Comparison of ENCODE assay signal across 33 cellular contexts in genomic region chr2:54109848-54110247, GRCh38.
"Had no signal": no experiment of that assay in that cellular context is flagged by ENCODE, and none has a peak within 500 bp of the region (broad histone marks: within the 10 kb centered on the region; RNA-seq: fewer than 3 reads in every experiment).

No MANE protein-coding gene starts in this region.

- H3K27ac ChIP-seq: adrenal gland, ascending aorta, body of pancreas, brain microvascular endothelial cell, breast epithelium, cardiac muscle cell had no signal

- DNase-seq: activated effector memory CD4-positive, alpha-beta T cell treated with anti-CD3 and anti-CD28 coated beads, Interleukin-2, amount 50 U/mL, for 16 hours; activated effector memory CD4-positive, alpha-beta T cell treated with Interleukin-2 at 50 U/mL for 16 hours; activated gamma-delta T cell; activated gamma-delta T cell treated with Interleukin-2 at 50 U/mL for 16 hours; activated naive CD4-positive, alpha-beta T cell; activated naive CD4-positive, alpha-beta T cell treated with anti-CD3 and anti-CD28 coated beads for 36 hours; activated naive CD4-positive, alpha-beta T cell treated with anti-CD3 and anti-CD28 coated beads, Interleukin-2, amount 10 ng/mL, durations not matched to agents 7 days and 5 days; activated naive CD4-positive, alpha-beta T cell treated with anti-CD3 and anti-CD28 coated beads, Interleukin-2, amount 50 U/mL, for 16 hours; activated naive CD4-positive, alpha-beta T cell treated with Interleukin-2 at 50 U/mL for 16 hours; activated naive CD8-positive, alpha-beta T cell treated with anti-CD3 and anti-CD28 coated beads for 36 hours; activated naive CD8-positive, alpha-beta T cell treated with anti-CD3 and anti-CD28 coated beads, Interleukin-2, amount 10 ng/mL, durations not matched to agents 7 days and 5 days; activated naive CD8-positive, alpha-beta T cell treated with anti-CD3 and anti-CD28 coated beads, Interleukin-2, amount 50 U/mL, for 24 hours; activated T-cell treated with anti-CD3 and anti-CD28 coated beads, Interleukin-2, amount 50 U/mL, for 4 hours; activated T-cell treated with anti-CD3 and anti-CD28 coated beads, Interleukin-2, amount 50 U/mL, for 48 hours; activated T-cell treated with anti-CD3 and anti-CD28 coated beads, Interleukin-2, amount 50 U/mL, for 72 hours; adrenal gland; amniotic stem cell; amygdala; anterior cingulate cortex; aorta; body of pancreas; brain microvascular endothelial cell; caudate nucleus; central memory CD4-positive, alpha-beta T cell; cerebellar nuclear complex had no signal

- H3K4me1 ChIP-seq: ascending aorta, breast epithelium had no signal

- ATAC-seq: activated naive CD4-positive, alpha-beta T cell treated with anti-CD3 and anti-CD28 coated beads, Interleukin-2, amount 50 U/mL, for 72 hours; activated naive CD8-positive, alpha-beta T cell treated with anti-CD3 and anti-CD28 coated beads, Interleukin-2, amount 50 U/mL, for 24 hours; activated T-cell treated with anti-CD3 and anti-CD28 coated beads, Interleukin-2, amount 50 U/mL, for 4 hours; activated T-cell treated with anti-CD3 and anti-CD28 coated beads, Interleukin-2, amount 50 U/mL, for 72 hours; activated T-helper 17 cell treated with anti-CD3 and anti-CD28 coated beads, Interleukin-2, amount 50 U/mL, for 72 hours; body of pancreas had no signal

- FAIRE-seq: astrocyte, bronchial epithelial cell, colon had no signal

- H3K9me3 ChIP-seq: adrenal gland, ascending aorta, body of pancreas, breast epithelium had no signal

- H3K36me3 ChIP-seq: adrenal gland, ascending aorta, brain microvascular endothelial cell, breast epithelium, cardiac muscle cell had no signal

- H3K27me3 ChIP-seq: adrenal gland, ascending aorta, body of pancreas, brain microvascular endothelial cell, breast epithelium, cardiac muscle cell had no signal

- H3K4me3 ChIP-seq: adrenal gland, ascending aorta, body of pancreas, breast epithelium, cardiac muscle cell had no signal
